8 cellular contexts compared by ENCODE assay signal in genomic region chr11:65479184-65480145, GRCh38. TPM values are rescaled to one million over a fixed set of nuclear protein-coding genes. Genes with fewer than 3 reads are reported as not detected.
DNase-seq lines count a peak whose midpoint lies in the region; ATAC-seq, FAIRE-seq and TF ChIP-seq lines count a peak whose summit lies in the region.

No MANE protein-coding gene starts in this region.

- H3K4me3 ChIP-seq in HUES64 (ENCODE audit: low read length) (no peak overlapping the region), astrocyte (ENCODE audit: insufficient read depth, low read depth, low read length) (peak overlapping the region; percentile 35), skin epidermis (peak overlapping the region in 1 of 7 experiments; percentile 63)

- H3K36me3 Mint-ChIP-seq in CD14-positive monocyte (no peaks in the 10 kb centered on the region), astrocyte (ENCODE audit: low read depth, unreplicated experiment) (no peaks in the 10 kb centered on the region), immature natural killer cell (no peaks in the 10 kb centered on the region)

- H4K20me1 ChIP-seq in astrocyte (ENCODE audit: insufficient read depth, low read length), result no peaks in the 10 kb centered on the region

- peak overlapping the region in 1 of 2 donors; percentile 24 for H3K4me3 Mint-ChIP-seq in CD14-positive monocyte
- H3K4me3 Mint-ChIP-seq in astrocyte (ENCODE audit: unreplicated experiment), result peak overlapping the region; percentile 72
- H3K4me3 Mint-ChIP-seq in immature natural killer cell, result peak overlapping the region in 3 of 5 donors; percentile 12 to 38 (median 21)

- DNase-seq in CD14-positive monocyte (ENCODE audit: low spot score) (no peak), astrocyte (ENCODE audit: low read depth) (peak; percentile 89), immature natural killer cell (no peak), LoVo (ENCODE audit: low spot score) (no peak)
- DNase-seq in central memory CD4-positive, alpha-beta T cell, result no peak

- TF ChIP-seq CTCF in CD14-positive monocyte (IDR thresholded peaks at IDR 0.05), result no peak
- peak; percentile 33 for TF ChIP-seq CTCF in astrocyte (IDR thresholded peaks at IDR 0.05; ENCODE audit: insufficient read depth, low read depth, low read length)

- H2AFZ ChIP-seq in astrocyte (ENCODE audit: low read depth, low read length), result peak overlapping the region; percentile 38

- ATAC-seq in HG03280 (IDR thresholded peaks at IDR 0.05; ENCODE audit: unreplicated experiment), result no peak

- no peaks in the 10 kb centered on the region for H3K27me3 ChIP-seq in HUES64 (ENCODE audit: insufficient read depth, low read length)
- H3K27me3 ChIP-seq in astrocyte (ENCODE audit: insufficient read depth, low read length), result no peaks in the 10 kb centered on the region

- FAIRE-seq in astrocyte (lab: Jason Lieb, UNC), result no peak

- H3K36me3 ChIP-seq in HUES64 (ENCODE audit: insufficient read depth, low read length), result no peaks in the 10 kb centered on the region
- no peaks in the 10 kb centered on the region for H3K36me3 ChIP-seq in astrocyte (ENCODE audit: insufficient read depth, low read length)

- H3K9me3 Mint-ChIP-seq in CD14-positive monocyte, result no peaks in the 10 kb centered on the region
- H3K9me3 Mint-ChIP-seq in astrocyte (ENCODE audit: unreplicated experiment), result no peaks in the 10 kb centered on the region
- H3K9me3 Mint-ChIP-seq in immature natural killer cell, result no peaks in the 10 kb centered on the region

- intact Hi-C loops in CD14-positive monocyte (cut with micrococcal nuclease), result no loop called here

- H3K4me1 ChIP-seq in HUES64 (ENCODE audit: insufficient read depth, low read length) (peaks cover 31% of the 10 kb centered on the region), astrocyte (ENCODE audit: insufficient read depth, low read length) (peaks cover 48% of the 10 kb centered on the region)

- peak overlapping the region; percentile 80 for H3K4me2 ChIP-seq in astrocyte (ENCODE audit: low read length)

- H3K27me3 Mint-ChIP-seq in CD14-positive monocyte (ENCODE audit: low read depth in 3 of 3) (peaks cover 0 to 7% (median 0%) of the 10 kb centered on the region in 3 donors), astrocyte (ENCODE audit: low read depth, unreplicated experiment) (no peaks in the 10 kb centered on the region), immature natural killer cell (ENCODE audit: low read depth in 3 of 3) (peaks cover 7 to 16% (median 8%) of the 10 kb centered on the region in 3 donors)

- H3K4me1 Mint-ChIP-seq in CD14-positive monocyte (peaks cover 32% of the 10 kb centered on the region), astrocyte (ENCODE audit: low read depth, unreplicated experiment) (peaks cover 42% of the 10 kb centered on the region), immature natural killer cell (peaks cover 8 to 16% of the 10 kb centered on the region in 2 donors)

- peaks cover 53% of the 10 kb centered on the region for H3K79me2 ChIP-seq in astrocyte (ENCODE audit: insufficient read depth, low read length)

- peak overlapping the region in 4 of 7 donors; percentile 25 to 72 (median 32) for H3K27ac Mint-ChIP-seq in CD14-positive monocyte
- peak overlapping the region; percentile 64 for H3K27ac Mint-ChIP-seq in astrocyte (ENCODE audit: unreplicated experiment)
- peak overlapping the region in 5 of 6 donors; percentile 28 to 87 (median 81) for H3K27ac Mint-ChIP-seq in immature natural killer cell

- 52% methylated on average over 11 of the region's 11 CpGs for WGBS in HUES64

- H3K9ac ChIP-seq in HUES64 (ENCODE audit: low read depth, low read length) (peak overlapping the region; percentile 35; the same call in 1 of the 2 replicates), astrocyte (ENCODE audit: low read length) (peak overlapping the region; percentile 88)

- H3K27ac ChIP-seq in HUES64 (ENCODE audit: low read depth, low read length) (peak overlapping the region; percentile 45), astrocyte (ENCODE audit: low read depth, low read length) (peak overlapping the region; percentile 100), skin epidermis (peak overlapping the region in 20 of 21 experiments; percentile 94 to 100 (median 99))

- no peaks in the 10 kb centered on the region for H3K9me3 ChIP-seq in HUES64 (ENCODE audit: insufficient read depth, low read depth, low read length)
- H3K9me3 ChIP-seq in astrocyte (ENCODE audit: insufficient read depth, low read depth, low read length), result no peaks in the 10 kb centered on the region

RNA-seq across cellular contexts. Expression of gene MALAT1, which starts 19.4 kb away (rescaled TPM):
- polyA plus RNA-seq in CD14-positive monocyte, result 100 to 1,000 TPM; 263 to 554 TPM
- polyA plus RNA-seq in HUES64 (2013, experiment 1 of 2), result 392 TPM
- polyA plus RNA-seq in HUES64 (2013, experiment 2 of 2), result 461 TPM
- total RNA-seq in astrocyte, result 7,772 and 8,991 TPM in 2 replicates
- 1,000 to 10,000 TPM; 1,459 to 3,517 (median 2,451) TPM for polyA plus RNA-seq in immature natural killer cell

RNA-seq across cellular contexts. Expression of gene SCYL1, which starts 45.4 kb away (rescaled TPM):
- polyA plus RNA-seq in CD14-positive monocyte (10 to 100 TPM; 18.6 to 29.7 TPM), immature natural killer cell (10 to 100 TPM; 17.8 to 52.5 (median 23.3) TPM)
- polyA plus RNA-seq in HUES64 (2013, experiment 1 of 2), result 39.3 TPM
- 42.5 TPM for polyA plus RNA-seq in HUES64 (2013, experiment 2 of 2)
- 106 and 128 TPM in 2 replicates for total RNA-seq in astrocyte

RNA-seq across cellular contexts. Expression of gene NEAT1, which starts 56.9 kb away (rescaled TPM):
- polyA plus RNA-seq in CD14-positive monocyte (1 to 10 TPM in 1 of 2 donors, under 1 TPM in 1; 0.90 to 1.3 TPM), immature natural killer cell (1 to 10 TPM in 2 of 3 donors, under 1 TPM in 1; 0.26 to 5.9 (median 1.4) TPM)
- polyA plus RNA-seq in HUES64 (2013, experiment 1 of 2), result 3.6 TPM
- 3.6 TPM for polyA plus RNA-seq in HUES64 (2013, experiment 2 of 2)
- 202 and 317 TPM in 2 replicates for total RNA-seq in astrocyte

Comparison
In these comparisons a context has a peak if more than half of its experiments do, and no peak if none do; other contexts are left out.
1. H3K27ac ChIP-seq: peak in every context shown above with its lines; median percentile 100 in astrocyte; 99 in skin epidermis; 45 in HUES64.